Comparison of ENCODE assay signal across 15 cellular contexts in genomic region chr17:79948918-79949645, GRCh38.
DNase-seq lines count a peak whose midpoint lies in the region; ATAC-seq and TF ChIP-seq lines count a peak whose summit lies in the region.
"Had no signal": no experiment of that assay in that cellular context is flagged by ENCODE, and none has a peak within 500 bp of the region (broad histone marks: within the 10 kb centered on the region; RNA-seq: fewer than 3 reads in every experiment).

No MANE protein-coding gene starts in this region.

- H3K9me3 ChIP-seq in HEK293 (ENCODE audit: control insufficient read depth, insufficient read depth, low read depth, low read length) (no peaks in the 10 kb centered on the region), lower lobe of right lung (no peaks in the 10 kb centered on the region), MG63 (no peaks in the 10 kb centered on the region)

- H3K36me3 ChIP-seq in HEK293 (ENCODE audit: control insufficient read depth in 2 of 2, insufficient read depth in 1 of 2, low read length in 2 of 2) (peaks cover 0 to 53% of the 10 kb centered on the region in 2 experiments; a peak in 1 of 3 replicates), lower lobe of right lung (peaks cover 41% of the 10 kb centered on the region), MG63 (peaks cover 3% of the 10 kb centered on the region; the same call in 1 of the 2 replicates)

- POLR2A ChIA-PET in HEK293 (lab: Yijun Ruan, JAX), result no interaction called here

- no peak for ATAC-seq in lower lobe of right lung
- no peak for ATAC-seq in HG03108 (IDR thresholded peaks at IDR 0.05; ENCODE audit: unreplicated experiment)
- ATAC-seq: stimulated activated naive CD8-positive, alpha-beta T cell treated with anti-CD3 and anti-CD28 coated beads, Interleukin-15, Interleukin-2, amounts not matched to agents 100 U/mL and 50 U/mL, for 24 hours had no signal

- no peak overlapping the region for H3K27ac ChIP-seq in HEK293 (ENCODE audit: extremely low read depth, low read depth, low read length)
- peak overlapping the region; percentile 4 for H3K27ac ChIP-seq in cingulate gyrus (ENCODE audit: low read depth, low read length)
- H3K27ac ChIP-seq in lower lobe of right lung, result no peak overlapping the region

- DNase-seq in AG08396 (ENCODE audit: low spot score) (peak; percentile 5), lower lobe of right lung (peak; percentile 41), erythroblast (lab: John Stamatoyannopoulos, UW) (no peak), MG63 (no peak), AG20443 (ENCODE audit: low spot score) (no peak)
- DNase-seq: activated CD8-positive, alpha-beta memory T cell treated with anti-CD3 and anti-CD28 coated beads for 24 hours; activated gamma-delta T cell; GOT3; NCI-H1092 treated with DMSO at 0.1 percent for 48 hours; NCI-H226; small intestine; stimulated activated naive CD8-positive, alpha-beta T cell treated with anti-CD3 and anti-CD28 coated beads, Interleukin-15, Interleukin-2, amounts not matched to agents 100 U/mL and 50 U/mL, for 24 hours had no signal

- no peak for TF ChIP-seq POLR2A in erythroblast (IDR thresholded peaks at IDR 0.05; ENCODE audit: low read length)

- H3K4me3 ChIP-seq in HEK293 (ENCODE audit: low read depth, low read length), result no peak overlapping the region
- no peak overlapping the region for H3K4me3 ChIP-seq in lower lobe of right lung
- no peak overlapping the region for H3K4me3 ChIP-seq in MG63

- no peaks in the 10 kb centered on the region for H3K4me1 ChIP-seq in HEK293 (ENCODE audit: control insufficient read depth, insufficient read depth, low read length)
- peaks cover 19% of the 10 kb centered on the region for H3K4me1 ChIP-seq in lower lobe of right lung

- CTCF ChIA-PET in HEK293 (lab: Yijun Ruan, JAX), result interaction anchor here (1.3 to 2.1 kb wide), 2 partner anchors 21 to 59 kb away, joined by 3 to 7 read pairs; no protein-coding TSS in a partner anchor

- intact Hi-C loops in lower lobe of right lung (cut with DNase I), result no loop called here

- H3K27me3 ChIP-seq in lower lobe of right lung (ENCODE audit: low read depth) (no peaks in the 10 kb centered on the region), MG63 (no peaks in the 10 kb centered on the region)

- TF ChIP-seq CTCF in HEK293 (tag by site-specific recombination; IDR thresholded peaks at IDR 0.05), result no peak
- TF ChIP-seq CTCF in lower lobe of right lung (IDR thresholded peaks at IDR 0.05), result no peak

TF ChIP-seq in HEK293, 187 proteins besides CTCF, POLR2A, EP300 and RAD21:
- TF ChIP-seq ZNF416 (tag by site-specific recombination; IDR thresholded peaks at IDR 0.05) (no peak), ZNF366 (tag by site-specific recombination; conservative IDR thresholded peaks at IDR 0.05) (no peak), ZNF600 (tag by site-specific recombination; IDR thresholded peaks at IDR 0.05) (peak; percentile 84), PRDM4 (tag by site-specific recombination; IDR thresholded peaks at IDR 0.05) (no peak), ZIC2 (tag by site-specific recombination; IDR thresholded peaks at IDR 0.05) (peak; percentile 57)
- TF ChIP-seq, protein P1, sequence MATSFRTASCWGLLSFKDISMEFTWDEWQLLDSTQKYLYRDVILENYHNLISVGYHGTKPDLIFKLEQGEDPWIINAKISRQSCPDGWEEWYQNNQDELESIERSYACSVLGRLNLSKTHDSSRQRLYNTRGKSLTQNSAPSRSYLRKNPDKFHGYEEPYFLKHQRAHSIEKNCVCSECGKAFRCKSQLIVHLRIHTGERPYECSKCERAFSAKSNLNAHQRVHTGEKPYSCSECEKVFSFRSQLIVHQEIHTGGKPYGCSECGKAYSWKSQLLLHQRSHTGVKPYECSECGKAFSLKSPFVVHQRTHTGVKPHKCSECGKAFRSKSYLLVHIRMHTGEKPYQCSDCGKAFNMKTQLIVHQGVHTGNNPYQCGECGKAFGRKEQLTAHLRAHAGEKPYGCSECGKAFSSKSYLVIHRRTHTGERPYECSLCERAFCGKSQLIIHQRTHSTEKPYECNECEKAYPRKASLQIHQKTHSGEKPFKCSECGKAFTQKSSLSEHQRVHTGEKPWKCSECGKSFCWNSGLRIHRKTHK (tag by site-specific recombination; IDR thresholded peaks at IDR 0.05), result no peak
- TF ChIP-seq, protein P2, sequence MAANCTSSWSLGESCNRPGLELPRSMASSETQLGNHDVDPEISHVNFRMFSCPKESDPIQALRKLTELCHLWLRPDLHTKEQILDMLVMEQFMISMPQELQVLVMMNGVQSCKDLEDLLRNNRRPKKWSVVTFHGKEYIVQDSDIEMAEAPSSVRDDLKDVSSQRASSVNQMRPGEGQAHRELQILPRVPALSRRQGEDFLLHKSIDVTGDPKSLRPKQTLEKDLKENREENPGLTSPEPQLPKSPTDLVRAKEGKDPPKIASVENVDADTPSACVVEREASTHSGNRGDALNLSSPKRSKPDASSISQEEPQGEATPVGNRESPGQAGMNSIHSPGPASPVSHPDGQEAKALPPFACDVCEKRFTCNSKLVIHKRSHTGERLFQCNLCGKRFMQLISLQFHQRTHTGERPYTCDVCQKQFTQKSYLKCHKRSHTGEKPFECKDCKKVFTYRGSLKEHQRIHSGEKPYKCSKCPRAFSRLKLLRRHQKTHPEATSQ (tag by site-specific recombination; IDR thresholded peaks at IDR 0.05), result no peak

Comparison
In these comparisons a context has a peak if more than half of its experiments do, and no peak if none do; other contexts are left out.
1. DNase-seq: peak in AG08396 (single experiment) and lower lobe of right lung (single experiment); none in erythroblast (0 of 2), MG63 (single experiment) and AG20443 (single experiment).